1 cellular context compared by ENCODE assay signal in the genomic region with DNA sequence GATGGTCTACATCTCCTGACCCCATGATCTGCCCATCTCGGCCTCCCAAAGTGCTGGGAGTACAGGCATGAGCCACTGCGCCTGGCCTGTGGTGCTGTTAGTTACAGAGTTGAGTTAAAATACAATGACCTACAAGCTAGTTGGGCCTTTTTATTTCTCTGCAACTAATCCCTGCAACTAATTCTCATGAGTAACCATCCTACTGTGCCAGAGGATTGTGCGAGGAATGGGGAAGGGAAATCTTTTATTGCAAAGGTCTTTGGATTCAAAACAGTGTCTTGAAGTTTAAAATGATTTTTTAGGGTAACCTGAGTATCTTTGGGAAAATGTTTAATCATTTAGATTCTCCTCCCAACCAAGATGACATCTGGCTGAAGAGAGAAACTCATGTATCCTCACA.
TF ChIP-seq lines count a peak whose summit lies in the region.

No MANE protein-coding gene starts in this region.

TF ChIP-seq in GM23338, 12 proteins besides CTCF, POLR2A, EP300 and RAD21 (continued from another document):
- TF ChIP-seq, protein P1, sequence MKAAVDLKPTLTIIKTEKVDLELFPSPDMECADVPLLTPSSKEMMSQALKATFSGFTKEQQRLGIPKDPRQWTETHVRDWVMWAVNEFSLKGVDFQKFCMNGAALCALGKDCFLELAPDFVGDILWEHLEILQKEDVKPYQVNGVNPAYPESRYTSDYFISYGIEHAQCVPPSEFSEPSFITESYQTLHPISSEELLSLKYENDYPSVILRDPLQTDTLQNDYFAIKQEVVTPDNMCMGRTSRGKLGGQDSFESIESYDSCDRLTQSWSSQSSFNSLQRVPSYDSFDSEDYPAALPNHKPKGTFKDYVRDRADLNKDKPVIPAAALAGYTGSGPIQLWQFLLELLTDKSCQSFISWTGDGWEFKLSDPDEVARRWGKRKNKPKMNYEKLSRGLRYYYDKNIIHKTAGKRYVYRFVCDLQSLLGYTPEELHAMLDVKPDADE (IDR thresholded peaks at IDR 0.05) = no peak
- no peak for TF ChIP-seq ZNF331 (CRISPR knock-in tag; IDR thresholded peaks at IDR 0.05; ENCODE audit: low read depth)
- no peak for TF ChIP-seq POLR2AphosphoS5 (IDR thresholded peaks at IDR 0.05; ENCODE audit: low read depth)
- TF ChIP-seq EZH2 (IDR thresholded peaks at IDR 0.05; ENCODE audit: low read depth, unreplicated experiment) = no peak
- TF ChIP-seq CREB1 (CRISPR knock-in tag; IDR thresholded peaks at IDR 0.05; ENCODE audit: low read depth) = no peak
- TF ChIP-seq STAT1 (IDR thresholded peaks at IDR 0.05; ENCODE audit: unreplicated experiment) = no peak
- no peak for TF ChIP-seq EZH2phosphoT487 (IDR thresholded peaks at IDR 0.05; ENCODE audit: unreplicated experiment)
- no peak for TF ChIP-seq ZNF114 (CRISPR knock-in tag; IDR thresholded peaks at IDR 0.05)
- TF ChIP-seq, protein P2, sequence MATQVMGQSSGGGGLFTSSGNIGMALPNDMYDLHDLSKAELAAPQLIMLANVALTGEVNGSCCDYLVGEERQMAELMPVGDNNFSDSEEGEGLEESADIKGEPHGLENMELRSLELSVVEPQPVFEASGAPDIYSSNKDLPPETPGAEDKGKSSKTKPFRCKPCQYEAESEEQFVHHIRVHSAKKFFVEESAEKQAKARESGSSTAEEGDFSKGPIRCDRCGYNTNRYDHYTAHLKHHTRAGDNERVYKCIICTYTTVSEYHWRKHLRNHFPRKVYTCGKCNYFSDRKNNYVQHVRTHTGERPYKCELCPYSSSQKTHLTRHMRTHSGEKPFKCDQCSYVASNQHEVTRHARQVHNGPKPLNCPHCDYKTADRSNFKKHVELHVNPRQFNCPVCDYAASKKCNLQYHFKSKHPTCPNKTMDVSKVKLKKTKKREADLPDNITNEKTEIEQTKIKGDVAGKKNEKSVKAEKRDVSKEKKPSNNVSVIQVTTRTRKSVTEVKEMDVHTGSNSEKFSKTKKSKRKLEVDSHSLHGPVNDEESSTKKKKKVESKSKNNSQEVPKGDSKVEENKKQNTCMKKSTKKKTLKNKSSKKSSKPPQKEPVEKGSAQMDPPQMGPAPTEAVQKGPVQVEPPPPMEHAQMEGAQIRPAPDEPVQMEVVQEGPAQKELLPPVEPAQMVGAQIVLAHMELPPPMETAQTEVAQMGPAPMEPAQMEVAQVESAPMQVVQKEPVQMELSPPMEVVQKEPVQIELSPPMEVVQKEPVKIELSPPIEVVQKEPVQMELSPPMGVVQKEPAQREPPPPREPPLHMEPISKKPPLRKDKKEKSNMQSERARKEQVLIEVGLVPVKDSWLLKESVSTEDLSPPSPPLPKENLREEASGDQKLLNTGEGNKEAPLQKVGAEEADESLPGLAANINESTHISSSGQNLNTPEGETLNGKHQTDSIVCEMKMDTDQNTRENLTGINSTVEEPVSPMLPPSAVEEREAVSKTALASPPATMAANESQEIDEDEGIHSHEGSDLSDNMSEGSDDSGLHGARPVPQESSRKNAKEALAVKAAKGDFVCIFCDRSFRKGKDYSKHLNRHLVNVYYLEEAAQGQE (IDR thresholded peaks at IDR 0.05; ENCODE audit: unreplicated experiment) = no peak
- no peak for TF ChIP-seq NANOG (IDR thresholded peaks at IDR 0.05; ENCODE audit: borderline replicate concordance)
- TF ChIP-seq JUNB (IDR thresholded peaks at IDR 0.05; ENCODE audit: unreplicated experiment) = no peak
